In the genomic region with DNA sequence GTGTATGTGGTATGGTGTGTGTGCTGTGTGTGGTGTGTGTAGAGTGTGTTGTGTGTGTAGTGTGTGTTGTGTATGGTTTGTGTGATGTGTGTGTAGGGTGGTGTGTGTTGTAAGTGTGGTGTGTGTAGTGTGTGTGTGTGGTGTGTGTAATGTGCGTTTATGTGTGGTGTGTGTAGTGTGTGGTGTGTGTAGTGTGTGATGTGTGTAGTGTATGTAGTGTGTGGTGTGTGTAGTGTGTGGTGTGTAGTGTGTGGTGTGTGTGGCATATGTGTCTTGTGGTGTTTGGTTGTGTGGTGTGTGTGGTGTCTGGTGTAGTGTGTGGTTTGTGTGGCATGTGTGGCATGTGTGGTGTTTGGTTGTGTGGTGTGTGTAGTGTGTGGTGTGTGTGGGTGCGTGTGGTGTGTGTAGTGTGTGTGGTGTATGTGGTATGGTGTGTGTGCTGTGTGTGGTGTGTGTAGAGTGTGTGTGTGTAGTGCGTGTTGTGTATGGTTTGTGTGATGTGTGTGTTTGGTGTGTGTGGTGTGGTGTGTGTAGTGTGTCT, we compare ENCODE assay signal across 23 cellular contexts. TPM values are rescaled to one million over a fixed set of nuclear protein-coding genes. Genes with fewer than 3 reads are reported as not detected.
DNase-seq lines count a peak whose midpoint lies in the region; ATAC-seq, FAIRE-seq and TF ChIP-seq lines count a peak whose summit lies in the region.
"Had no signal": no experiment of that assay in that cellular context is flagged by ENCODE, and none has a peak within 500 bp of the region (broad histone marks: within the 10 kb centered on the region; RNA-seq: fewer than 3 reads in every experiment).

No MANE protein-coding gene starts in this region.

- H3F3A ChIP-seq in GM23338 (replicated peaks; ENCODE audit: low read depth): peaks cover 9% of the 10 kb centered on the region; the same call in 1 of the 2 replicates

- SMC1A ChIA-PET in GM12878 (lab: Charles Lee; ENCODE audit: uncharacterized antibody, unreplicated experiment): no interaction called here

- H3K9me3 ChIP-seq in GM12878 (replicated peaks; ENCODE audit: control insufficient read depth, insufficient read depth, low read length): no peaks in the 10 kb centered on the region; the same call in 1 of the 3 replicates
- H3K9me3 ChIP-seq: BE2C, tibial nerve had no signal

- H2AFZ ChIP-seq in GM23338 (no peak overlapping the region), GM12878 (ENCODE audit: control insufficient read depth, low read depth, low read length) (no peak overlapping the region)
- H2AFZ ChIP-seq: hepatocyte had no signal

- H3K4me3 Mint-ChIP-seq in activated CD4-positive, alpha-beta T cell treated with anti-CD3 and anti-CD28 coated beads, Interleukin-2, amount 10 ng/mL, durations not matched to agents 24 days and 14 days: no peak overlapping the region
- H3K4me3 Mint-ChIP-seq in activated CD4-positive, alpha-beta T cell treated with anti-CD3 and anti-CD28 coated beads for 36 hours: no peak overlapping the region
- H3K4me3 Mint-ChIP-seq in GM23338 (peak overlapping the region; percentile 2; the same call in 1 of the 3 replicates), natural killer cell (peak overlapping the region; percentile 6)

- H3K36me3 Mint-ChIP-seq in activated CD4-positive, alpha-beta T cell treated with anti-CD3 and anti-CD28 coated beads, Interleukin-2, amount 10 ng/mL, durations not matched to agents 24 days and 14 days (ENCODE audit: low read depth): peaks cover 7% of the 10 kb centered on the region
- H3K36me3 Mint-ChIP-seq in activated CD4-positive, alpha-beta T cell treated with anti-CD3 and anti-CD28 coated beads for 36 hours (ENCODE audit: low read depth): peaks cover 10% of the 10 kb centered on the region
- H3K36me3 Mint-ChIP-seq in GM23338 (ENCODE audit: low read depth) (no peaks in the 10 kb centered on the region; the same call in 2 of the 3 replicates), natural killer cell (no peaks in the 10 kb centered on the region)

- no peak for ATAC-seq in activated CD4-positive, alpha-beta T cell treated with anti-CD3 and anti-CD28 coated beads for 36 hours
- ATAC-seq in GM23338: no peak
- no peak for ATAC-seq in GM12878
- no peak for ATAC-seq in natural killer cell
- ATAC-seq in HG02840 (IDR thresholded peaks at IDR 0.05; ENCODE audit: low FRiP score, unreplicated experiment): no peak
- ATAC-seq: PC-3 had no signal

- intact Hi-C loops in activated CD4-positive, alpha-beta T cell treated with anti-CD3 and anti-CD28 coated beads, Interleukin-2, amount 10 ng/mL, durations not matched to agents 24 days and 14 days (cut with micrococcal nuclease): no loop called here
- intact Hi-C loops in activated CD4-positive, alpha-beta T cell treated with anti-CD3 and anti-CD28 coated beads for 36 hours (cut with DNase I, micrococcal nuclease): no loop called here
- intact Hi-C loops in GM12878 (cut with micrococcal nuclease; ENCODE audit: unreplicated experiment): no loop called here
- intact Hi-C loops in natural killer cell (cut with micrococcal nuclease): loop anchor here (2.0 kb wide), 1 partner anchor 13 kb away; no protein-coding TSS in a partner anchor

- H3K4me1 Mint-ChIP-seq in activated CD4-positive, alpha-beta T cell treated with anti-CD3 and anti-CD28 coated beads, Interleukin-2, amount 10 ng/mL, durations not matched to agents 24 days and 14 days: peaks cover 68% of the 10 kb centered on the region
- H3K4me1 Mint-ChIP-seq in activated CD4-positive, alpha-beta T cell treated with anti-CD3 and anti-CD28 coated beads for 36 hours: peaks cover 83% of the 10 kb centered on the region
- peaks cover 26% of the 10 kb centered on the region for H3K4me1 Mint-ChIP-seq in GM23338
- peaks cover 43 to 72% of the 10 kb centered on the region in 2 donors for H3K4me1 Mint-ChIP-seq in natural killer cell

- H3K4me2 ChIP-seq in GM23338 (no peak overlapping the region), GM12878 (ENCODE audit: control insufficient read depth, insufficient read depth) (no peak overlapping the region)
- H3K4me2 ChIP-seq: hepatocyte had no signal

- no peak for TF ChIP-seq EP300 in GM12878 (IDR thresholded peaks at IDR 0.05; ENCODE audit: borderline replicate concordance in 1 of 2, control insufficient read depth in 1 of 2, low read depth in 2 of 2, low read length in 2 of 2)

- in situ Hi-C loops in GM12878 (cut with MboI): no loop called here

- WGBS in GM12878 (ENCODE audit: insufficient coverage, insufficient replicate concordance, low lambda C conversion rate, missing lambda C conversion rate): 89% methylated on average over 3 of the region's 3 CpGs

- H3K4me1 ChIP-seq in GM23338 (ENCODE audit: insufficient read depth) (no peaks in the 10 kb centered on the region; the same call in 1 of the 2 replicates), GM12878 (ENCODE audit: control insufficient read depth, insufficient read depth, low read length) (peaks cover 26% of the 10 kb centered on the region)

- H3K79me2 ChIP-seq in GM23338 (replicated peaks; ENCODE audit: insufficient read depth): no peaks in the 10 kb centered on the region
- H3K79me2 ChIP-seq in GM12878 (ENCODE audit: control insufficient read depth, insufficient read depth, low read length): no peaks in the 10 kb centered on the region
- H3K79me2 ChIP-seq: hepatocyte had no signal

- peaks cover 17% of the 10 kb centered on the region for H3K9me3 Mint-ChIP-seq in activated CD4-positive, alpha-beta T cell treated with anti-CD3 and anti-CD28 coated beads, Interleukin-2, amount 10 ng/mL, durations not matched to agents 24 days and 14 days
- H3K9me3 Mint-ChIP-seq in activated CD4-positive, alpha-beta T cell treated with anti-CD3 and anti-CD28 coated beads for 36 hours (ENCODE audit: low read depth): peaks cover 12% of the 10 kb centered on the region
- H3K9me3 Mint-ChIP-seq in GM23338 (peaks cover 5% of the 10 kb centered on the region; the same call in 2 of the 3 replicates), natural killer cell (no peaks in the 10 kb centered on the region)

- no peak for TF ChIP-seq CTCF in GM23338 (conservative IDR thresholded peaks at IDR 0.05; ENCODE audit: low read depth in 2 of 2)
- no peak for TF ChIP-seq CTCF in GM12878 (IDR thresholded peaks at IDR 0.05 in 2 of 3, conservative IDR thresholded peaks at IDR 0.05 in 1 of 3; ENCODE audit: control insufficient read depth in 2 of 3, extremely low read depth in 1 of 3, insufficient read depth in 1 of 3, low read depth in 3 of 3, low read length in 3 of 3)
- TF ChIP-seq CTCF in natural killer cell (IDR thresholded peaks at IDR 0.05): no peak

- H4K20me1 ChIP-seq in GM23338 (replicated peaks; ENCODE audit: insufficient read depth) (no peaks in the 10 kb centered on the region), GM12878 (ENCODE audit: control insufficient read depth, insufficient read depth) (peaks cover 3% of the 10 kb centered on the region; the same call in 1 of the 2 replicates)

- no peak overlapping the region for H3K9ac ChIP-seq in GM12878 (ENCODE audit: control insufficient read depth, insufficient read depth, low read length)

- H3K27ac ChIP-seq in GM23338 (ENCODE audit: low read depth) (no peak overlapping the region), GM12878 (ENCODE audit: control insufficient read depth, insufficient read depth) (no peak overlapping the region)
- H3K27ac ChIP-seq: hepatocyte, SK-N-MC, tibial nerve had no signal

- DNase-seq in activated CD4-positive, alpha-beta T cell treated with anti-CD3 and anti-CD28 coated beads, Interleukin-2, amount 10 ng/mL, durations not matched to agents 24 days and 14 days: no peak
- DNase-seq in activated CD4-positive, alpha-beta T cell treated with anti-CD3 and anti-CD28 coated beads for 36 hours: no peak
- DNase-seq in GM23338 (ENCODE audit: low spot score) (no peak), GM12878 (ENCODE audit: low read depth, low spot score) (no peak), natural killer cell (no peak), glomerular visceral epithelial cell (ENCODE audit: extremely low spot score) (no peak)
- no peak for DNase-seq in activated CD4-positive, CD25-positive, alpha-beta regulatory T cell (lab: John Stamatoyannopoulos, UW)
- DNase-seq: 8988T; activated CD4-positive, alpha-beta T cell treated with anti-CD3 and anti-CD28 coated beads for 4 hours; GDM1; NCI-H1417 treated with DMSO at 0.1 percent for 48 hours; NCI-H2171; NCI-H774; PC-3 had no signal

- CTCF ChIA-PET in activated CD4-positive, alpha-beta T cell treated with anti-CD3 and anti-CD28 coated beads for 36 hours (lab: Charles Lee): no interaction called here
- CTCF ChIA-PET in GM12878 (lab: Yijun Ruan, JAX): no interaction called here

- RAD21 ChIA-PET in GM12878 (lab: Charles Lee; ENCODE audit: unreplicated experiment): interaction anchor here (1.2 to 1.3 kb wide), 2 partner anchors 21 to 131 kb away, joined by 3 to 5 read pairs; a partner anchor contains a TSS

- peaks cover 20% of the 10 kb centered on the region for H3K27me3 Mint-ChIP-seq in activated CD4-positive, alpha-beta T cell treated with anti-CD3 and anti-CD28 coated beads, Interleukin-2, amount 10 ng/mL, durations not matched to agents 24 days and 14 days
- peaks cover 24% of the 10 kb centered on the region for H3K27me3 Mint-ChIP-seq in activated CD4-positive, alpha-beta T cell treated with anti-CD3 and anti-CD28 coated beads for 36 hours
- H3K27me3 Mint-ChIP-seq in GM23338 (ENCODE audit: insufficient read depth, low read depth, poor library complexity) (peaks cover 21% of the 10 kb centered on the region), natural killer cell (ENCODE audit: low read depth in 2 of 2) (peaks cover 0 to 34% of the 10 kb centered on the region in 2 donors)

- BruUV-seq in GM12878 (replicated peaks; lab: Mats Ljungman, UMichigan): no TSS peak

- POLR2A ChIA-PET in activated CD4-positive, alpha-beta T cell treated with anti-CD3 and anti-CD28 coated beads for 36 hours (lab: Charles Lee): no interaction called here
- POLR2A ChIA-PET in GM12878 (lab: Charles Lee): interaction anchor here (0.6 kb wide), 1 partner anchor 78 kb away, joined by 12 read pairs; no protein-coding TSS in a partner anchor

- no peak for TF ChIP-seq RAD21 in GM12878 (IDR thresholded peaks at IDR 0.05; ENCODE audit: insufficient read depth, low read depth, low read length)

- no peaks in the 10 kb centered on the region for H3K27me3 ChIP-seq in GM23338 (ENCODE audit: insufficient read depth)
- H3K27me3 ChIP-seq in GM12878 (replicated peaks in 1 of 2; ENCODE audit: control insufficient read depth in 2 of 2, insufficient read depth in 2 of 2, low read length in 1 of 2): no peaks in the 10 kb centered on the region; a peak in 1 of 4 replicates
- H3K27me3 ChIP-seq: BE2C, hepatocyte had no signal

- peak overlapping the region; percentile 91 for H3K27ac Mint-ChIP-seq in activated CD4-positive, alpha-beta T cell treated with anti-CD3 and anti-CD28 coated beads, Interleukin-2, amount 10 ng/mL, durations not matched to agents 24 days and 14 days
- no peak overlapping the region for H3K27ac Mint-ChIP-seq in activated CD4-positive, alpha-beta T cell treated with anti-CD3 and anti-CD28 coated beads for 36 hours
- H3K27ac Mint-ChIP-seq in GM23338 (no peak overlapping the region), natural killer cell (peak overlapping the region in 1 of 2 donors; percentile 45)

- no peaks in the 10 kb centered on the region for H3K36me3 ChIP-seq in GM23338 (ENCODE audit: insufficient read depth)
- no peaks in the 10 kb centered on the region for H3K36me3 ChIP-seq in GM12878 (ENCODE audit: control insufficient read depth in 2 of 2, insufficient read depth in 2 of 2, low read length in 1 of 2)
- H3K36me3 ChIP-seq: BE2C, tibial nerve had no signal

- H3K4me3 ChIP-seq in GM23338: no peak overlapping the region
- no peak overlapping the region for H3K4me3 ChIP-seq in GM12878
- H3K4me3 ChIP-seq: hepatocyte, SK-N-MC, tibial nerve had no signal

- no peaks in the 10 kb centered on the region for H3K9me2 ChIP-seq in GM23338 (ENCODE audit: insufficient read depth)

- TF ChIP-seq POLR2A in GM12878 (IDR thresholded peaks at IDR 0.05; ENCODE audit: low read depth, low read length): no peak

- no peak for FAIRE-seq in GM12878 (lab: Jason Lieb, UNC)

RNA-seq across cellular contexts. Expression of a gene that starts 4.0 kb away (rescaled TPM):
- total RNA-seq in activated CD4-positive, alpha-beta T cell treated with anti-CD3 and anti-CD28 coated beads, Interleukin-2, amount 10 ng/mL, durations not matched to agents 24 days and 14 days: 0.07 TPM in 1 of 2 replicates, not detected in the other
- total RNA-seq in activated CD4-positive, alpha-beta T cell treated with anti-CD3 and anti-CD28 coated beads for 36 hours: under 1 TPM in 1 of 2 experiments, not detected in 1; 0.07 TPM
- 0.50 TPM in 1 of 2 replicates, not detected in the other for total RNA-seq in GM23338 (2014; rRNA removed; shearing (Covaris generic))
- not detected in 2 replicates for polyA plus RNA-seq in GM23338 (2016; fragmentation: Nextera tagmentation; extraction: Ambion mirVana)
- not detected in 2 replicates for total RNA-seq in GM12878 (2013; cell fraction: nucleolus; rRNA removed)
- not detected in 2 replicates for total RNA-seq in GM12878 (2014; rRNA removed)
- total RNA-seq in GM12878 (2014; rRNA removed; fragmentation: Illumina TruSeq; extraction: Trizol): not detected in 2 replicates
- not detected in 2 replicates for total RNA-seq in GM12878 (2021)
- polyA plus RNA-seq in GM12878 (2011; ENCODE audit: low read depth): not detected
- not detected in 2 replicates for polyA plus RNA-seq in GM12878 (2011; rRNA removed)
- not detected in 2 replicates for polyA plus RNA-seq in GM12878 (2011; cell fraction: cytosol; rRNA removed)
- polyA plus RNA-seq in GM12878 (2011; cell fraction: nucleus; rRNA removed): 0.07 and 0.09 TPM in 2 replicates
- 0.15 and 0.17 TPM in 2 replicates for polyA plus RNA-seq in GM12878 (2012)
- polyA plus RNA-seq in GM12878 (2014; fragmentation: Illumina TruSeq; extraction: Trizol): not detected in 2 replicates
- polyA plus RNA-seq in GM12878 (2014; fragmentation: Nextera tagmentation; extraction: Ambion mirVana): not detected
- polyA plus RNA-seq in GM12878 (2014; rRNA removed): 0.05 TPM in 1 of 2 replicates, not detected in the other
- polyA plus RNA-seq in GM12878 (2016; fragmentation: Nextera tagmentation; extraction: Ambion mirVana): not detected
- polyA minus RNA-seq in GM12878 (2011; rRNA and poly(A)+ RNA removed): not detected in 2 replicates
- not detected in 2 replicates for polyA minus RNA-seq in GM12878 (2011; cell fraction: cytosol; rRNA and poly(A)+ RNA removed)
- polyA minus RNA-seq in GM12878 (2011; cell fraction: nucleus; rRNA and poly(A)+ RNA removed): not detected in 2 replicates
- 1 to 10 TPM in 1 of 3 donors, under 1 TPM in 2; 0.47 to 1.7 (median 0.68) TPM for total RNA-seq in natural killer cell
- total RNA-seq: chondrocyte, hepatocyte, HT-29, PC-3, renal cortical epithelial cell, tibial nerve had no signal
- polyA plus RNA-seq: hepatocyte, keratinocyte had no signal

RNA-seq across cellular contexts. Expression of a gene that starts 6.8 kb away (rescaled TPM):
- total RNA-seq in activated CD4-positive, alpha-beta T cell treated with anti-CD3 and anti-CD28 coated beads, Interleukin-2, amount 10 ng/mL, durations not matched to agents 24 days and 14 days: 79.6 and 83.3 TPM in 2 replicates
- total RNA-seq in activated CD4-positive, alpha-beta T cell treated with anti-CD3 and anti-CD28 coated beads for 36 hours: 10 to 100 TPM; 33.2 to 37.2 TPM
- 0.38 and 1.8 TPM in 2 replicates for total RNA-seq in GM23338 (2014; rRNA removed; shearing (Covaris generic))
- polyA plus RNA-seq in GM23338 (2016; fragmentation: Nextera tagmentation; extraction: Ambion mirVana): 0.23 and 0.34 TPM in 2 replicates
- 10.1 and 11.8 TPM in 2 replicates for total RNA-seq in GM12878 (2013; cell fraction: nucleolus; rRNA removed)
- total RNA-seq in GM12878 (2014; rRNA removed): 3.7 and 3.9 TPM in 2 replicates
- 1.1 and 1.5 TPM in 2 replicates for total RNA-seq in GM12878 (2014; rRNA removed; fragmentation: Illumina TruSeq; extraction: Trizol)
- total RNA-seq in GM12878 (2021): 3.6 and 4.0 TPM in 2 replicates
- polyA plus RNA-seq in GM12878 (2011; ENCODE audit: low read depth): 1.2 TPM
- polyA plus RNA-seq in GM12878 (2011; rRNA removed): 3.8 and 6.4 TPM in 2 replicates
- polyA plus RNA-seq in GM12878 (2011; cell fraction: cytosol; rRNA removed): 11.9 and 20.2 TPM in 2 replicates
- polyA plus RNA-seq in GM12878 (2011; cell fraction: nucleus; rRNA removed): 23.7 and 25.2 TPM in 2 replicates
- 5.5 and 7.3 TPM in 2 replicates for polyA plus RNA-seq in GM12878 (2012)
- polyA plus RNA-seq in GM12878 (2014; fragmentation: Illumina TruSeq; extraction: Trizol): 0.62 TPM in 1 of 2 replicates, not detected in the other
- polyA plus RNA-seq in GM12878 (2014; fragmentation: Nextera tagmentation; extraction: Ambion mirVana): not detected
- 4.2 and 4.6 TPM in 2 replicates for polyA plus RNA-seq in GM12878 (2014; rRNA removed)
- 1 to 10 TPM; 1.4 to 1.9 TPM for polyA plus RNA-seq in GM12878 (2016; fragmentation: Nextera tagmentation; extraction: Ambion mirVana)
- 2.3 and 12.1 TPM in 2 replicates for polyA minus RNA-seq in GM12878 (2011; rRNA and poly(A)+ RNA removed)
- polyA minus RNA-seq in GM12878 (2011; cell fraction: cytosol; rRNA and poly(A)+ RNA removed): 5.8 and 7.2 TPM in 2 replicates
- polyA minus RNA-seq in GM12878 (2011; cell fraction: nucleus; rRNA and poly(A)+ RNA removed): 3.0 and 4.2 TPM in 2 replicates
- under 1 TPM in 1 of 3 donors, not detected in 2; 0.45 TPM for total RNA-seq in natural killer cell
- total RNA-seq: chondrocyte, hepatocyte, HT-29, PC-3 had no signal
- polyA plus RNA-seq: keratinocyte had no signal

RNA-seq across cellular contexts. Expression of a gene that starts 56.5 kb away (rescaled TPM):
- total RNA-seq in activated CD4-positive, alpha-beta T cell treated with anti-CD3 and anti-CD28 coated beads, Interleukin-2, amount 10 ng/mL, durations not matched to agents 24 days and 14 days: 1.0 and 1.2 TPM in 2 replicates
- total RNA-seq in activated CD4-positive, alpha-beta T cell treated with anti-CD3 and anti-CD28 coated beads for 36 hours: under 1 TPM; 0.76 to 0.89 TPM
- total RNA-seq in GM23338 (2014; rRNA removed; shearing (Covaris generic)): 0.62 and 1.2 TPM in 2 replicates
- 0.12 and 0.29 TPM in 2 replicates for polyA plus RNA-seq in GM23338 (2016; fragmentation: Nextera tagmentation; extraction: Ambion mirVana)
- total RNA-seq in GM12878 (2013; cell fraction: nucleolus; rRNA removed): 1.1 and 1.3 TPM in 2 replicates
- 0.05 and 0.06 TPM in 2 replicates for total RNA-seq in GM12878 (2014; rRNA removed)
- total RNA-seq in GM12878 (2014; rRNA removed; fragmentation: Illumina TruSeq; extraction: Trizol): 0.05 TPM in 1 of 2 replicates, not detected in the other
- 0.28 and 0.98 TPM in 2 replicates for total RNA-seq in GM12878 (2021)
- not detected for polyA plus RNA-seq in GM12878 (2011; ENCODE audit: low read depth)
- not detected in 2 replicates for polyA plus RNA-seq in GM12878 (2011; rRNA removed)
- polyA plus RNA-seq in GM12878 (2011; cell fraction: cytosol; rRNA removed): 0.06 and 0.12 TPM in 2 replicates
- 0.24 and 0.32 TPM in 2 replicates for polyA plus RNA-seq in GM12878 (2011; cell fraction: nucleus; rRNA removed)
- polyA plus RNA-seq in GM12878 (2012): 0.31 and 0.56 TPM in 2 replicates
- 0.01 TPM in 1 of 2 replicates, not detected in the other for polyA plus RNA-seq in GM12878 (2014; fragmentation: Illumina TruSeq; extraction: Trizol)
- polyA plus RNA-seq in GM12878 (2014; fragmentation: Nextera tagmentation; extraction: Ambion mirVana): not detected
- 0.08 and 0.14 TPM in 2 replicates for polyA plus RNA-seq in GM12878 (2014; rRNA removed)
- under 1 TPM in 1 of 2 experiments, not detected in 1; 0.23 TPM for polyA plus RNA-seq in GM12878 (2016; fragmentation: Nextera tagmentation; extraction: Ambion mirVana)
- polyA minus RNA-seq in GM12878 (2011; rRNA and poly(A)+ RNA removed): 0.05 TPM in 1 of 2 replicates, not detected in the other
- polyA minus RNA-seq in GM12878 (2011; cell fraction: cytosol; rRNA and poly(A)+ RNA removed): not detected in 2 replicates
- polyA minus RNA-seq in GM12878 (2011; cell fraction: nucleus; rRNA and poly(A)+ RNA removed): 0.86 TPM in 1 of 2 replicates, not detected in the other
- total RNA-seq in natural killer cell: 1 to 10 TPM in 2 of 3 donors, under 1 TPM in 1; 0.39 to 6.6 (median 2.2) TPM
- total RNA-seq: PC-3 had no signal
- polyA plus RNA-seq: keratinocyte had no signal

Comparison
In these comparisons a context has a peak if more than half of its experiments do, and no peak if none do; other contexts are left out.
1. H3K4me3 Mint-ChIP-seq: peak in GM23338 (single experiment) and natural killer cell (single experiment); none in activated CD4-positive, alpha-beta T cell treated with anti-CD3 and anti-CD28 coated beads, Interleukin-2, amount 10 ng/mL, durations not matched to agents 24 days and 14 days (single experiment) and activated CD4-positive, alpha-beta T cell treated with anti-CD3 and anti-CD28 coated beads for 36 hours (single experiment).